ENCODE assay signal across 1 cellular context in genomic region chr4:54092800-54093608, GRCh38.
A peak's percentile ranks its signal among the peaks of the same experiment; 100 is the strongest.
TF ChIP-seq lines count a peak whose summit lies in the region.

No MANE protein-coding gene starts in this region.

TF ChIP-seq in H1, 55 proteins besides CTCF, POLR2A, EP300 and RAD21:
- peak; percentile 12 for TF ChIP-seq EZH2 (IDR thresholded peaks at IDR 0.05; ENCODE audit: low read depth, low read length, severe bottlenecking)
- no peak for TF ChIP-seq POU5F1 (IDR thresholded peaks at IDR 0.05; ENCODE audit: low read depth, low read length)
- peak; percentile 53 for TF ChIP-seq SUZ12 (IDR thresholded peaks at IDR 0.05; ENCODE audit: low read length)
- no peak for TF ChIP-seq USF2 (IDR thresholded peaks at IDR 0.05; ENCODE audit: low read length)
